ENCODE assay signal across 8 cellular contexts in genomic region chr17:81519284-81520020, GRCh38. TPM values are rescaled to one million over a fixed set of nuclear protein-coding genes. Genes with fewer than 3 reads are reported as not detected.
DNase-seq lines count a peak whose midpoint lies in the region; ATAC-seq and TF ChIP-seq lines count a peak whose summit lies in the region.

No MANE protein-coding gene starts in this region.

- H2AFZ ChIP-seq in fibroblast of lung (ENCODE audit: low read length) (no peak overlapping the region), osteoblast (ENCODE audit: low read length) (no peak overlapping the region)

- H3K27ac ChIP-seq in DOHH2 (ENCODE audit: low read depth, low read length) (peak overlapping the region; percentile 93), fibroblast of lung (ENCODE audit: insufficient read depth, low read length) (no peak overlapping the region), osteoblast (ENCODE audit: low read depth, low read length) (no peak overlapping the region)

- H3K4me3 ChIP-seq in DOHH2 (ENCODE audit: low read length) (peak overlapping the region; percentile 88), fibroblast of lung (replicated peaks in 1 of 4; ENCODE audit: control extremely low read depth in 1 of 4, insufficient read depth in 1 of 4, low read depth in 3 of 4, low read length in 4 of 4) (peak overlapping the region in 3 of 4 experiments; percentile 25 to 53 (median 41)), osteoblast (ENCODE audit: insufficient read depth, low read length) (peak overlapping the region; percentile 68)

- H4K20me1 ChIP-seq in DOHH2 (ENCODE audit: control insufficient read depth, insufficient read depth, low read depth, low read length) (no peaks in the 10 kb centered on the region), fibroblast of lung (ENCODE audit: control insufficient read depth, extremely low read depth, insufficient read depth, low read length) (no peaks in the 10 kb centered on the region), osteoblast (ENCODE audit: insufficient read depth, low read length) (peaks cover 50% of the 10 kb centered on the region)

- H3K36me3 ChIP-seq in DOHH2 (ENCODE audit: control insufficient read depth, low read length) (peaks cover 9% of the 10 kb centered on the region; the same call in 1 of the 2 replicates), fibroblast of lung (ENCODE audit: control insufficient read depth, insufficient read depth, low read length) (no peaks in the 10 kb centered on the region), osteoblast (ENCODE audit: insufficient read depth, low read length) (no peaks in the 10 kb centered on the region)

- peaks cover 36% of the 10 kb centered on the region for H3F3A ChIP-seq in DOHH2 (ENCODE audit: control insufficient read depth, insufficient read depth)

- peak; percentile 45 for DNase-seq in NCI-H128 (lab: John Stamatoyannopoulos, UW; ENCODE audit: unreplicated experiment)
- DNase-seq in activated T-cell treated with anti-CD3 and anti-CD28 coated beads for 1 hour (ENCODE audit: low read depth), result peak; percentile 63
- no peak for DNase-seq in fibroblast of lung (ENCODE audit: low read depth in 2 of 2)
- no peak for DNase-seq in osteoblast (ENCODE audit: insufficient read length, low spot score, missing footprints)
- DNase-seq in T1000 (lab: John Stamatoyannopoulos, UW), result no peak
- no peak for DNase-seq in GDM1 (lab: John Stamatoyannopoulos, UW)

- H3K9me3 ChIP-seq in DOHH2 (ENCODE audit: control insufficient read depth, insufficient read depth, low read length) (no peaks in the 10 kb centered on the region), fibroblast of lung (ENCODE audit: control insufficient read depth, insufficient read depth, low read depth, low read length) (no peaks in the 10 kb centered on the region), osteoblast (ENCODE audit: low read depth, low read length) (no peaks in the 10 kb centered on the region)

- peak overlapping the region; percentile 84 for H3K4me2 ChIP-seq in DOHH2 (ENCODE audit: low read length)
- peak overlapping the region; percentile 90 for H3K4me2 ChIP-seq in fibroblast of lung (ENCODE audit: extremely low read depth, insufficient read depth, low read length)
- H3K4me2 ChIP-seq in osteoblast (ENCODE audit: insufficient read depth, low read length), result peak overlapping the region; percentile 81

- no peaks in the 10 kb centered on the region for H3K9me2 ChIP-seq in DOHH2 (replicated peaks; ENCODE audit: control insufficient read depth, low read length)

- H3K79me2 ChIP-seq in DOHH2 (ENCODE audit: control insufficient read depth, low read length), result peaks cover 27% of the 10 kb centered on the region
- peaks cover 31% of the 10 kb centered on the region for H3K79me2 ChIP-seq in fibroblast of lung (ENCODE audit: control insufficient read depth, insufficient read depth, low read length)
- peaks cover 41% of the 10 kb centered on the region for H3K79me2 ChIP-seq in osteoblast (ENCODE audit: insufficient read depth, low read length)

- no peak for ATAC-seq in GM18868 (IDR thresholded peaks at IDR 0.05; ENCODE audit: unreplicated experiment)

- H3K27me3 ChIP-seq in DOHH2 (ENCODE audit: control insufficient read depth, low read length) (peaks cover 3% of the 10 kb centered on the region; the same call in 1 of the 2 replicates), fibroblast of lung (ENCODE audit: control insufficient read depth, insufficient read depth, low read length) (peaks cover 4% of the 10 kb centered on the region), osteoblast (ENCODE audit: insufficient read depth, low read length) (peaks cover 6% of the 10 kb centered on the region)

- H3K4me1 ChIP-seq in DOHH2 (ENCODE audit: control insufficient read depth, low read length) (peaks cover 51% of the 10 kb centered on the region), fibroblast of lung (ENCODE audit: control insufficient read depth, extremely low read depth, insufficient read depth, low read length) (peaks cover 20% of the 10 kb centered on the region), osteoblast (ENCODE audit: insufficient read depth, low read length) (peaks cover 42% of the 10 kb centered on the region)

- TF ChIP-seq CTCF in DOHH2 (IDR thresholded peaks at IDR 0.05; ENCODE audit: low read depth, low read length, poor library complexity, severe bottlenecking) (peak; percentile 58), fibroblast of lung (conservative IDR thresholded peaks at IDR 0.05 in 1 of 2, IDR thresholded peaks at IDR 0.05 in 1 of 2; ENCODE audit: low read depth in 1 of 2, low read length in 2 of 2) (peak in 1 of 2 donors; percentile 4), osteoblast (IDR thresholded peaks at IDR 0.05; ENCODE audit: extremely low read depth, low read depth, low read length) (peak; percentile 10)

- peak overlapping the region; percentile 30 for H3K9ac ChIP-seq in fibroblast of lung (ENCODE audit: insufficient read depth, low read length)

RNA-seq across cellular contexts. Expression of gene ACTG1, which starts 6.9 kb away (rescaled TPM):
- total RNA-seq in fibroblast of lung (5,538 and 6,636 TPM in 2 replicates), osteoblast (10,373 and 13,273 TPM in 2 replicates)
- polyA plus RNA-seq in fibroblast of lung, result 8,446 and 8,888 TPM in 2 replicates
- 6,897 and 7,279 TPM in 2 replicates for polyA plus RNA-seq in fibroblast of lung (2012)
- 10,903 and 14,156 TPM in 2 replicates for polyA minus RNA-seq in fibroblast of lung (ENCODE audit: low replicate concordance)

RNA-seq across cellular contexts. Expression of gene FSCN2, which starts 8.7 kb away (rescaled TPM):
- total RNA-seq in fibroblast of lung (1.5 and 2.0 TPM in 2 replicates), osteoblast (2.9 and 5.1 TPM in 2 replicates)
- 0.07 and 0.35 TPM in 2 replicates for polyA plus RNA-seq in fibroblast of lung
- polyA plus RNA-seq in fibroblast of lung (2012), result 0.21 and 0.73 TPM in 2 replicates
- 0.39 TPM in 1 of 2 replicates, not detected in the other for polyA minus RNA-seq in fibroblast of lung (ENCODE audit: low replicate concordance)

RNA-seq across cellular contexts. Expression of gene FAAP100, which starts 32.7 kb away (rescaled TPM):
- total RNA-seq in fibroblast of lung (10.4 and 12.6 TPM in 2 replicates), osteoblast (43.0 and 44.5 TPM in 2 replicates)
- 6.7 and 8.1 TPM in 2 replicates for polyA plus RNA-seq in fibroblast of lung
- 13.7 and 19.1 TPM in 2 replicates for polyA plus RNA-seq in fibroblast of lung (2012)
- 17.6 and 22.4 TPM in 2 replicates for polyA minus RNA-seq in fibroblast of lung (ENCODE audit: low replicate concordance)

Comparison
In these comparisons a context has a peak if more than half of its experiments do, and no peak if none do; other contexts are left out.
1. DNase-seq: peak in NCI-H128 (single experiment) and activated T-cell treated with anti-CD3 and anti-CD28 coated beads for 1 hour (single experiment); none in fibroblast of lung (0 of 2), osteoblast (single experiment), T1000 (single experiment) and GDM1 (single experiment).
2. Peak in every context shown above with its lines, with median percentiles within 50 percentile points of each other: H3K4me2 ChIP-seq and H3K4me3 ChIP-seq.